In genomic region chr13:35163674-35164073, GRCh38 we compare ENCODE assay signal across 11 cellular contexts.
DNase-seq lines count a peak whose midpoint lies in the region; ATAC-seq and TF ChIP-seq lines count a peak whose summit lies in the region.
"Had no signal": no experiment of that assay in that cellular context is flagged by ENCODE, and none has a peak within 500 bp of the region (broad histone marks: within the 10 kb centered on the region; RNA-seq: fewer than 3 reads in every experiment).

No MANE protein-coding gene starts in this region.

- ATAC-seq in GM19351 (IDR thresholded peaks at IDR 0.05; ENCODE audit: unreplicated experiment) (peak; percentile 66), HG02642 (IDR thresholded peaks at IDR 0.05; ENCODE audit: poor library complexity, unreplicated experiment) (peak; percentile 54), HG03342 (IDR thresholded peaks at IDR 0.05; ENCODE audit: unreplicated experiment) (peak; percentile 41)
- ATAC-seq: activated CD4-positive, CD25-positive, alpha-beta regulatory T cell treated with anti-CD3 and anti-CD28 coated beads, Interleukin-2, amount 50 U/mL, for 24 hours had no signal

- DNase-seq in GM10266 (ENCODE audit: extremely low spot score): peak; percentile 8
- no peak for DNase-seq in NCI-H526 treated with DMSO at 0.1 percent for 48 hours (lab: John Stamatoyannopoulos, UW)
- DNase-seq in HPDE6-E6E7 (ENCODE audit: extremely low spot score): no peak
- no peak for DNase-seq in C1 segment of cervical spinal cord (lab: John Stamatoyannopoulos, UW)
- no peak for DNase-seq in NCI-H2196 treated with DMSO at 0.1 percent for 48 hours (lab: John Stamatoyannopoulos, UW; ENCODE audit: unreplicated experiment)
- DNase-seq: activated T-cell treated with anti-CD3 and anti-CD28 coated beads, Interleukin-2, amount 50 U/mL, for 24 hours; adrenal gland had no signal

- TF ChIP-seq CTCF in GM10266 (IDR thresholded peaks at IDR 0.05; ENCODE audit: control insufficient read depth, insufficient read depth, low read depth, missing control alignments): no peak
